In genomic region chr10:63492788-63493403, GRCh38 we compare ENCODE assay signal across 29 cellular contexts. TPM values are rescaled to one million over a fixed set of nuclear protein-coding genes. Genes with fewer than 3 reads are reported as not detected.
DNase-seq lines count a peak whose midpoint lies in the region; ATAC-seq, FAIRE-seq and TF ChIP-seq lines count a peak whose summit lies in the region.
"Had no signal": no experiment of that assay in that cellular context is flagged by ENCODE, and none has a peak within 500 bp of the region (broad histone marks: within the 10 kb centered on the region; RNA-seq: fewer than 3 reads in every experiment).

No MANE protein-coding gene starts in this region.

- H3K4me1 Mint-ChIP-seq in GM23338: peaks cover 6% of the 10 kb centered on the region; the same call in 2 of the 3 replicates
- H3K4me1 Mint-ChIP-seq: activated CD8-positive, alpha-beta memory T cell treated with anti-CD3 and anti-CD28 coated beads, Interleukin-2, amount 10 ng/mL, durations not matched to agents 7 days and 5 days had no signal

- no peak overlapping the region for H3K4me2 ChIP-seq in GM23248 (ENCODE audit: unreplicated experiment)
- no peak overlapping the region for H3K4me2 ChIP-seq in GM23338

- intact Hi-C loops in tibial artery (cut with DNase I; ENCODE audit: low total_unique reads): no loop called here

- H3K27ac ChIP-seq in GM23248 (peak overlapping the region; percentile 81; the same call in 1 of the 2 replicates), RWPE2 (ENCODE audit: poor library complexity, severe bottlenecking) (peak overlapping the region; percentile 48), tibial artery (peak overlapping the region; percentile 74 to 77), GM23338 (ENCODE audit: low read depth) (no peak overlapping the region)
- H3K27ac ChIP-seq: VCaP had no signal

- H2AFZ ChIP-seq in GM23248 (no peak overlapping the region), GM23338 (no peak overlapping the region)

- no peak overlapping the region for H3K9ac ChIP-seq in GM23248

- TF ChIP-seq CTCF in RWPE2 (IDR thresholded peaks at IDR 0.05; ENCODE audit: poor library complexity, severe bottlenecking) (no peak), tibial artery (IDR thresholded peaks at IDR 0.05) (no peak), GM23338 (conservative IDR thresholded peaks at IDR 0.05; ENCODE audit: low read depth in 2 of 2) (no peak)

- in situ Hi-C loops in GM23248 (cut with MboI): no loop called here

- H3K4me1 ChIP-seq in GM23248 (ENCODE audit: insufficient read depth) (peaks cover 16% of the 10 kb centered on the region), RWPE2 (ENCODE audit: insufficient read depth, poor library complexity, severe bottlenecking) (peaks cover 34% of the 10 kb centered on the region), tibial artery (peaks cover 0 to 43% (median 12%) of the 10 kb centered on the region in 4 donors), GM23338 (ENCODE audit: insufficient read depth) (peaks cover 5% of the 10 kb centered on the region; the same call in 1 of the 2 replicates)

- no peak overlapping the region for H3K27ac Mint-ChIP-seq in GM23338
- H3K27ac Mint-ChIP-seq: activated CD4-positive, alpha-beta T cell treated with anti-CD3 and anti-CD28 coated beads, Interleukin-2, amount 10 ng/mL, durations not matched to agents 7 days and 5 days; activated CD8-positive, alpha-beta memory T cell treated with anti-CD3 and anti-CD28 coated beads, Interleukin-2, amount 10 ng/mL, durations not matched to agents 7 days and 5 days; activated naive CD4-positive, alpha-beta T cell treated with anti-CD3 and anti-CD28 coated beads for 36 hours; activated T-cell treated with anti-CD3 and anti-CD28 coated beads, Interleukin-2, amount 50 U/mL, for 72 hours; CD4-positive, alpha-beta T cell; dendritic cell treated with granulocyte-macrophage colony-stimulating factor and Interleukin-4, amounts not matched to agents 40 ng/mL and 50 ng/mL, for 4 days; stimulated activated effector memory CD8-positive, alpha-beta T cell treated with anti-CD3 and anti-CD28 coated beads, Interleukin-12 subunit alpha, Interleukin-12 subunit beta, amount 100 ng/mL, for 72 hours had no signal

- DNase-seq in GM23248 (no peak), RWPE2 (ENCODE audit: low spot score) (no peak), tibial artery (no peak), GM23338 (ENCODE audit: low spot score) (no peak), NCI-H2107 treated with DMSO at 0.1 percent for 48 hours (lab: John Stamatoyannopoulos, UW; ENCODE audit: unreplicated experiment) (no peak), cortex of kidney (lab: John Stamatoyannopoulos, UW) (no peak), Ammon's horn (ENCODE audit: low spot score) (no peak)
- DNase-seq: activated CD4-positive, alpha-beta T cell treated with anti-CD3 and anti-CD28 coated beads, Interleukin-2, amount 10 ng/mL, durations not matched to agents 7 days and 5 days; activated CD8-positive, alpha-beta memory T cell treated with anti-CD3 and anti-CD28 coated beads, Interleukin-2, amount 10 ng/mL, durations not matched to agents 7 days and 5 days; activated naive CD4-positive, alpha-beta T cell treated with anti-CD3 and anti-CD28 coated beads for 36 hours; activated T-cell treated with anti-CD3 and anti-CD28 coated beads, Interleukin-2, amount 50 U/mL, for 72 hours; amniotic stem cell; CD4-positive, alpha-beta T cell; DMS 273 treated with DMSO at 0.1 percent for 48 hours; kidney; MM.1S; naive B cell; NCI-H1436 treated with DMSO at 0.1 percent for 48 hours; NCI-H2171; NCI-H524; occipital lobe had no signal

- ATAC-seq in RWPE2 (ENCODE audit: low read depth) (no peak), GM23338 (no peak)
- ATAC-seq: activated CD8-positive, alpha-beta memory T cell treated with anti-CD3 and anti-CD28 coated beads, Interleukin-2, amount 10 ng/mL, durations not matched to agents 7 days and 5 days; activated T-cell treated with anti-CD3 and anti-CD28 coated beads, Interleukin-2, amount 50 U/mL, for 72 hours; K562; stimulated activated effector memory CD8-positive, alpha-beta T cell treated with anti-CD3 and anti-CD28 coated beads, Interleukin-12 subunit alpha, Interleukin-12 subunit beta, amount 100 ng/mL, for 72 hours had no signal

- no peaks in the 10 kb centered on the region for H3K9me3 ChIP-seq in GM23248 (ENCODE audit: low read depth)
- no peaks in the 10 kb centered on the region for H3K9me3 ChIP-seq in RWPE2 (ENCODE audit: severe bottlenecking)
- H3K9me3 ChIP-seq in tibial artery: no peaks in the 10 kb centered on the region

- peaks cover 8% of the 10 kb centered on the region; the same call in 2 of the 3 replicates for H3K9me3 Mint-ChIP-seq in GM23338
- H3K9me3 Mint-ChIP-seq: activated naive CD4-positive, alpha-beta T cell treated with anti-CD3 and anti-CD28 coated beads for 36 hours; activated T-cell treated with anti-CD3 and anti-CD28 coated beads, Interleukin-2, amount 50 U/mL, for 72 hours; CD4-positive, alpha-beta T cell; dendritic cell treated with granulocyte-macrophage colony-stimulating factor and Interleukin-4, amounts not matched to agents 40 ng/mL and 50 ng/mL, for 4 days; naive B cell; stimulated activated effector memory CD8-positive, alpha-beta T cell treated with anti-CD3 and anti-CD28 coated beads, Interleukin-12 subunit alpha, Interleukin-12 subunit beta, amount 100 ng/mL, for 72 hours had no signal

- H3F3A ChIP-seq in GM23248 (ENCODE audit: insufficient read depth) (peaks cover 16% of the 10 kb centered on the region), GM23338 (replicated peaks; ENCODE audit: low read depth) (no peaks in the 10 kb centered on the region)

- no peak overlapping the region for H3K4me3 ChIP-seq in GM23248
- no peak overlapping the region for H3K4me3 ChIP-seq in RWPE2 (ENCODE audit: severe bottlenecking)
- no peak overlapping the region for H3K4me3 ChIP-seq in tibial artery
- no peak overlapping the region for H3K4me3 ChIP-seq in GM23338
- H3K4me3 ChIP-seq: cardiac muscle cell, K562 had no signal

- H3K36me3 Mint-ChIP-seq in GM23338 (ENCODE audit: low read depth): peaks cover 11% of the 10 kb centered on the region
- H3K36me3 Mint-ChIP-seq: stimulated activated effector memory CD8-positive, alpha-beta T cell treated with anti-CD3 and anti-CD28 coated beads, Interleukin-12 subunit alpha, Interleukin-12 subunit beta, amount 100 ng/mL, for 72 hours had no signal

- peak; percentile 33 for FAIRE-seq in islet of Langerhans (lab: Jason Lieb, UNC)
- FAIRE-seq: endometrium, K562, kidney, urothelium cell line had no signal

- H3K27me3 ChIP-seq in GM23248 (replicated peaks; ENCODE audit: insufficient read depth): no peaks in the 10 kb centered on the region
- no peaks in the 10 kb centered on the region for H3K27me3 ChIP-seq in RWPE2 (ENCODE audit: insufficient read depth, poor library complexity, severe bottlenecking)
- no peaks in the 10 kb centered on the region for H3K27me3 ChIP-seq in tibial artery
- H3K27me3 ChIP-seq in GM23338 (ENCODE audit: insufficient read depth): no peaks in the 10 kb centered on the region
- H3K27me3 ChIP-seq: cardiac muscle cell had no signal

- 95 to 97% methylated on average over 4 of the region's 4 CpGs for WGBS in GM23248 (ENCODE audit: low coverage in 1 of 2, low lambda C conversion rate in 2 of 2, missing lambda C conversion rate in 2 of 2), 2 experiments

- H3K79me2 ChIP-seq in GM23248 (ENCODE audit: insufficient read depth) (peaks cover 92% of the 10 kb centered on the region), GM23338 (replicated peaks; ENCODE audit: insufficient read depth) (peaks cover 91% of the 10 kb centered on the region)

- H3K27me3 Mint-ChIP-seq in GM23338 (ENCODE audit: insufficient read depth, low read depth, poor library complexity): no peaks in the 10 kb centered on the region
- H3K27me3 Mint-ChIP-seq: activated CD4-positive, alpha-beta T cell treated with anti-CD3 and anti-CD28 coated beads, Interleukin-2, amount 10 ng/mL, durations not matched to agents 7 days and 5 days; activated CD8-positive, alpha-beta memory T cell treated with anti-CD3 and anti-CD28 coated beads, Interleukin-2, amount 10 ng/mL, durations not matched to agents 7 days and 5 days; CD4-positive, alpha-beta T cell; dendritic cell treated with granulocyte-macrophage colony-stimulating factor and Interleukin-4, amounts not matched to agents 40 ng/mL and 50 ng/mL, for 4 days; naive B cell had no signal

- H4K20me1 ChIP-seq in GM23248 (ENCODE audit: insufficient read depth) (no peaks in the 10 kb centered on the region), GM23338 (replicated peaks; ENCODE audit: insufficient read depth) (no peaks in the 10 kb centered on the region)

- H3K9me2 ChIP-seq in GM23248 (ENCODE audit: insufficient read depth) (no peaks in the 10 kb centered on the region), GM23338 (ENCODE audit: insufficient read depth) (no peaks in the 10 kb centered on the region)

- H3K4me3 Mint-ChIP-seq in GM23338: no peak overlapping the region
- H3K4me3 Mint-ChIP-seq: activated CD4-positive, alpha-beta T cell treated with anti-CD3 and anti-CD28 coated beads, Interleukin-2, amount 10 ng/mL, durations not matched to agents 7 days and 5 days; activated CD8-positive, alpha-beta memory T cell treated with anti-CD3 and anti-CD28 coated beads, Interleukin-2, amount 10 ng/mL, durations not matched to agents 7 days and 5 days; activated naive CD4-positive, alpha-beta T cell treated with anti-CD3 and anti-CD28 coated beads for 36 hours; activated T-cell treated with anti-CD3 and anti-CD28 coated beads, Interleukin-2, amount 50 U/mL, for 72 hours; CD4-positive, alpha-beta T cell; dendritic cell treated with granulocyte-macrophage colony-stimulating factor and Interleukin-4, amounts not matched to agents 40 ng/mL and 50 ng/mL, for 4 days; naive B cell; stimulated activated effector memory CD8-positive, alpha-beta T cell treated with anti-CD3 and anti-CD28 coated beads, Interleukin-12 subunit alpha, Interleukin-12 subunit beta, amount 100 ng/mL, for 72 hours had no signal

- H3K36me3 ChIP-seq in GM23248 (ENCODE audit: low read depth) (no peaks in the 10 kb centered on the region), RWPE2 (ENCODE audit: low read depth) (peaks cover 7% of the 10 kb centered on the region; the same call in 1 of the 2 replicates), tibial artery (no peaks in the 10 kb centered on the region), GM23338 (ENCODE audit: insufficient read depth) (no peaks in the 10 kb centered on the region)
- H3K36me3 ChIP-seq: cardiac muscle cell had no signal

RNA-seq across cellular contexts. Expression of gene JMJD1C, which starts 27.1 kb away (rescaled TPM):
- 74.3 and 76.5 TPM in 2 replicates for total RNA-seq in GM23248 (2014; rRNA removed; shearing (Covaris generic))
- polyA plus RNA-seq in GM23248 (2016; fragmentation: Nextera tagmentation; extraction: Ambion mirVana): 30.3 and 34.6 TPM in 2 replicates
- 405 and 435 TPM in 2 replicates for total RNA-seq in GM23338 (2014; rRNA removed; shearing (Covaris generic))
- 272 and 333 TPM in 2 replicates for polyA plus RNA-seq in GM23338 (2016; fragmentation: Nextera tagmentation; extraction: Ambion mirVana)

RNA-seq across cellular contexts. Expression of gene REEP3, which starts 28.3 kb away (rescaled TPM):
- total RNA-seq in GM23248 (2014; rRNA removed; shearing (Covaris generic)): 72.1 and 76.6 TPM in 2 replicates
- polyA plus RNA-seq in GM23248 (2016; fragmentation: Nextera tagmentation; extraction: Ambion mirVana): 66.1 and 69.9 TPM in 2 replicates
- 29.5 and 31.9 TPM in 2 replicates for total RNA-seq in GM23338 (2014; rRNA removed; shearing (Covaris generic))
- polyA plus RNA-seq in GM23338 (2016; fragmentation: Nextera tagmentation; extraction: Ambion mirVana): 47.2 and 48.7 TPM in 2 replicates
